ENCODE assay signal across 8 cellular contexts in genomic region chr9:97013151-97014132, GRCh38. TPM values are rescaled to one million over a fixed set of nuclear protein-coding genes. Genes with fewer than 3 reads are reported as not detected.
DNase-seq lines count a peak whose midpoint lies in the region; ATAC-seq, FAIRE-seq and TF ChIP-seq lines count a peak whose summit lies in the region.
"Not testable (repeated sequence)": the region's sequence is repeated elsewhere in the genome, so short reads cannot be mapped to it uniquely, and the experiment has no call there.

No MANE protein-coding gene starts in this region.

- H3K36me3 ChIP-seq in ACC112 (ENCODE audit: insufficient read depth, low read length); bronchial epithelial cell (ENCODE audit: control insufficient read depth, insufficient read depth, low read length); smooth muscle cell (ENCODE audit: low read depth): not testable (repeated sequence)

- H2AFZ ChIP-seq in ACC112 (ENCODE audit: low read length, unreplicated experiment) (peak overlapping the region; percentile 99), smooth muscle cell (ENCODE audit: low read depth) (peak overlapping the region; percentile 63)

- H3K4me1 ChIP-seq in ACC112 (ENCODE audit: control insufficient read depth, insufficient read depth, low read length, unreplicated experiment); smooth muscle cell (ENCODE audit: low read depth): not testable (repeated sequence)

- H3K27me3 Mint-ChIP-seq in WTC11 (ENCODE audit: low read depth): not testable (repeated sequence)
- peaks cover 4 to 12% (median 5%) of the 10 kb centered on the region in 3 donors for H3K27me3 Mint-ChIP-seq in immature natural killer cell (ENCODE audit: low read depth in 3 of 3)

- H3K4me2 ChIP-seq in smooth muscle cell: peak overlapping the region; percentile 88

- DNase-seq in NCI-H2196 treated with DMSO at 0.1 percent for 48 hours (lab: John Stamatoyannopoulos, UW; ENCODE audit: unreplicated experiment) (peak; percentile 71), WTC11 (ENCODE audit: low spot score) (peak; percentile 73), bronchial epithelial cell (ENCODE audit: low read depth) (peak; percentile 42), immature natural killer cell (peak; percentile 77 to 80 (median 77)), smooth muscle cell (lab: John Stamatoyannopoulos, UW; ENCODE audit: unreplicated experiment) (peak; percentile 45)

- POLR2A ChIA-PET in WTC11 (lab: Charles Lee): not testable (repeated sequence)

- H3K27ac ChIP-seq in ACC112 (ENCODE audit: low read depth, low read length) (peak overlapping the region; percentile 63), smooth muscle cell (ENCODE audit: low read depth) (peak overlapping the region; percentile 74)

- peak; percentile 58 for ATAC-seq in GM18870 (IDR thresholded peaks at IDR 0.05; ENCODE audit: unreplicated experiment)
- ATAC-seq in HG03108 (IDR thresholded peaks at IDR 0.05; ENCODE audit: unreplicated experiment): peak; percentile 74
- peak; percentile 97 for ATAC-seq in WTC11

- H3K79me2 ChIP-seq in ACC112 (ENCODE audit: control insufficient read depth, insufficient read depth, low read length, unreplicated experiment) (peaks cover 13% of the 10 kb centered on the region), smooth muscle cell (ENCODE audit: low read depth) (peaks cover 24% of the 10 kb centered on the region)

- peaks cover 10% of the 10 kb centered on the region for H3K4me1 Mint-ChIP-seq in WTC11
- H3K4me1 Mint-ChIP-seq in immature natural killer cell: peaks cover 13 to 17% of the 10 kb centered on the region in 2 donors

- H3K27ac Mint-ChIP-seq in WTC11 (peak overlapping the region; percentile 88), immature natural killer cell (peak overlapping the region; percentile 88 to 95 (median 92))

- peak overlapping the region; percentile 31 for H3K9ac ChIP-seq in smooth muscle cell (ENCODE audit: low read depth)

- H3K36me3 Mint-ChIP-seq in WTC11, immature natural killer cell: not testable (repeated sequence)

- H3F3A ChIP-seq in smooth muscle cell (ENCODE audit: low read depth): not testable (repeated sequence)

- H3K4me3 ChIP-seq in ACC112 (ENCODE audit: low read depth, low read length) (peak overlapping the region; percentile 83), bronchial epithelial cell (ENCODE audit: low read depth, low read length) (peak overlapping the region; percentile 50), smooth muscle cell (peak overlapping the region; percentile 51)

- H3K9me3 ChIP-seq in smooth muscle cell (replicated peaks; ENCODE audit: low read depth): not testable (repeated sequence)

- H3K4me3 Mint-ChIP-seq in WTC11 (peak overlapping the region; percentile 89), immature natural killer cell (peak overlapping the region; percentile 91 to 95 (median 92))

- TF ChIP-seq CTCF in WTC11 (IDR thresholded peaks at IDR 0.05); bronchial epithelial cell (IDR thresholded peaks at IDR 0.05; ENCODE audit: insufficient read depth, low read length, severe bottlenecking); smooth muscle cell (IDR thresholded peaks at IDR 0.05; ENCODE audit: borderline replicate concordance, insufficient read depth, poor library complexity, severe bottlenecking): not testable (repeated sequence)

- not testable (repeated sequence) for H3K9me3 Mint-ChIP-seq in WTC11, immature natural killer cell

- under 1% methylated on average over 63 of the region's 97 CpGs for WGBS in smooth muscle cell (ENCODE audit: low lambda C conversion rate)

- H3K27me3 ChIP-seq in ACC112 (ENCODE audit: insufficient read depth, low read length); bronchial epithelial cell (ENCODE audit: control insufficient read depth, insufficient read depth, low read length); smooth muscle cell (ENCODE audit: low read depth): not testable (repeated sequence)

- H4K20me1 ChIP-seq in smooth muscle cell (ENCODE audit: low read depth): peaks cover 15% of the 10 kb centered on the region

- not testable (repeated sequence) for FAIRE-seq in bronchial epithelial cell (lab: Jason Lieb, UNC)

- CTCF ChIA-PET in WTC11 (lab: Charles Lee): not testable (repeated sequence)

TF ChIP-seq in WTC11, 78 proteins besides CTCF, POLR2A, EP300 and RAD21:
- TF ChIP-seq CREM (CRISPR knock-in tag; IDR thresholded peaks at IDR 0.05): peak; percentile 92
- TF ChIP-seq ZBTB21 (CRISPR knock-in tag; IDR thresholded peaks at IDR 0.05; ENCODE audit: borderline replicate concordance): 0 out of 2 replicates have a peak, but pooled peaks have one; percentile 17
- peak; percentile 74 for TF ChIP-seq SP1 (CRISPR knock-in tag; conservative IDR thresholded peaks at IDR 0.05)
- peak; percentile 33; the same call in 1 of the 2 replicates for TF ChIP-seq MAX (CRISPR knock-in tag; IDR thresholded peaks at IDR 0.05)
- TF ChIP-seq FOXP4 (CRISPR knock-in tag; IDR thresholded peaks at IDR 0.05): peak; percentile 31; the same call in 1 of the 2 replicates
- peak; percentile 63; the same call in 1 of the 2 replicates for TF ChIP-seq FOXP1 (CRISPR knock-in tag; IDR thresholded peaks at IDR 0.05; ENCODE audit: borderline replicate concordance)

RNA-seq across cellular contexts. Expression of gene CTSV, which starts 25.5 kb away (rescaled TPM):
- total RNA-seq in WTC11 (2021) (61.3 to 68.4 TPM (median 64.5 TPM) in 3 replicates), bronchial epithelial cell (17.4 and 35.1 TPM in 2 replicates), smooth muscle cell (21.6 and 29.4 TPM in 2 replicates)
- polyA plus RNA-seq in immature natural killer cell (under 1 TPM in 1 of 3 donors, not detected in 2; 0.26 TPM), smooth muscle cell (4.5 and 25.3 TPM in 2 replicates)

Comparison
In these comparisons a context has a peak if more than half of its experiments do, and no peak if none do; other contexts are left out.
1. Peak in every context shown above with its lines: DNase-seq, ATAC-seq, H3K4me3 ChIP-seq and H3K27ac ChIP-seq.